1 cellular context compared by ENCODE assay signal in the genomic region with DNA sequence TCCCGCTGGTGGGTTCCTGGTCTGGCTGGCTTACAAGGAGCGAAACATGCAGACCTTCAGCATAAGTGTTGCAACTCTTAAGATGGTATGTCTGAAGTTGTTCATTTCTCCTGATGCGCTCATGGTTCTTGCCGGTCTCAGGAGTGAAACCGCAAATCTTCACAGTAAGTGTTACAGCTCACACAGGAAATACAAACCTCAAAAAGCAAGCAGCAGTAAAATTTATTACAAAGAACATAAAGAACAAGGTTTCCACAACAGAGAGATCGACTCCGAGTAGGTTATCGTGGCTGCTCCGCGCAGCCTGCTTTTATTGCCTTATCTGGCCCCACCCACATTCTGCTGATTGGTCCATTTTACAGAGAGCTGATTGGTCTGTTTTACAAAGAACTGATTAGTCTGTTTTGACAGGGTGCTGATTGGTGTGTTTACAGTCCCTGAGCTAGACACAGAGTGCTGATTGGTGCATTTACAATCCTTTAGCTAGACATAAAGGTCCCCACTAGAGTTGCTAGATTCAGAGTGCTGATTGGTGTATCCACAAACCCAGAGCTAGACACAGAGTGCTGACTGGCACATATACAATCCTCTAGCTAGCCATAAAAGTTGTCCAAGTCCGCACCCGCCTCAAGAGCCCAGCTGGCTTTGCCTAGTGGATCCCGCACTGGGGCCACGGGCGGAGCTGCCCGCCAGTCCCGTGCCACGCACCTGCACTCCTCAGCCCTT.
TF ChIP-seq lines count a peak whose summit lies in the region.

No MANE protein-coding gene starts in this region.

TF ChIP-seq in HEK293T, 16 proteins besides CTCF, POLR2A, EP300 and RAD21 (continued from another document):
- TF ChIP-seq LEF1 (IDR thresholded peaks at IDR 0.05; ENCODE audit: borderline replicate concordance) (no peak), NFRKB (IDR thresholded peaks at IDR 0.05) (no peak), CTBP1 (IDR thresholded peaks at IDR 0.05; ENCODE audit: borderline replicate concordance) (no peak), L3MBTL2 (conservative IDR thresholded peaks at IDR 0.05) (no peak)
- TF ChIP-seq, protein P1, sequence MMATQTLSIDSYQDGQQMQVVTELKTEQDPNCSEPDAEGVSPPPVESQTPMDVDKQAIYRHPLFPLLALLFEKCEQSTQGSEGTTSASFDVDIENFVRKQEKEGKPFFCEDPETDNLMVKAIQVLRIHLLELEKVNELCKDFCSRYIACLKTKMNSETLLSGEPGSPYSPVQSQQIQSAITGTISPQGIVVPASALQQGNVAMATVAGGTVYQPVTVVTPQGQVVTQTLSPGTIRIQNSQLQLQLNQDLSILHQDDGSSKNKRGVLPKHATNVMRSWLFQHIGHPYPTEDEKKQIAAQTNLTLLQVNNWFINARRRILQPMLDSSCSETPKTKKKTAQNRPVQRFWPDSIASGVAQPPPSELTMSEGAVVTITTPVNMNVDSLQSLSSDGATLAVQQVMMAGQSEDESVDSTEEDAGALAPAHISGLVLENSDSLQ (IDR thresholded peaks at IDR 0.05) = no peak
